ENCODE assay signal across 8 cellular contexts in genomic region chr19:43463381-43464088, GRCh38. TPM values are rescaled to one million over a fixed set of nuclear protein-coding genes. Genes with fewer than 3 reads are reported as not detected.
DNase-seq lines count a peak whose midpoint lies in the region; ATAC-seq and TF ChIP-seq lines count a peak whose summit lies in the region.

No MANE protein-coding gene starts in this region.

- H3K27me3 ChIP-seq in gastrocnemius medialis: peaks cover 12 to 35% (median 18%) of the 10 kb centered on the region in 3 donors

- peak overlapping the region; percentile 67 for H3K4me3 ChIP-seq in iPS-11a (ENCODE audit: low read depth, low read length)
- peak overlapping the region; percentile 64 to 94 (median 68) for H3K4me3 ChIP-seq in gastrocnemius medialis

- DNase-seq in NCI-H1694 treated with DMSO at 0.1 percent for 48 hours (lab: John Stamatoyannopoulos, UW): peak; percentile 62
- peak; percentile 97 for DNase-seq in UCSD-AML1 (lab: John Stamatoyannopoulos, UW; ENCODE audit: unreplicated experiment)
- peak; percentile 85 to 90 for DNase-seq in gastrocnemius medialis
- DNase-seq in cortex of kidney (lab: John Stamatoyannopoulos, UW): no peak

- intact Hi-C loops in gastrocnemius medialis (cut with DNase I; ENCODE audit: low total_unique reads): loop anchor here (1.0 kb wide), 2 partner anchors 12 to 41 kb away; partner anchors contain the start of gene PHLDB3

- H3K27ac Mint-ChIP-seq in brain: peak overlapping the region; percentile 72 to 97 (median 93)

- TF ChIP-seq CTCF in brain (conservative IDR thresholded peaks at IDR 0.05) (no peak), gastrocnemius medialis (IDR thresholded peaks at IDR 0.05 in 4 of 5, conservative IDR thresholded peaks at IDR 0.05 in 1 of 5) (no peak)

- peak overlapping the region; percentile 67 to 80 (median 70) for H3K27ac ChIP-seq in gastrocnemius medialis

- H3K4me1 Mint-ChIP-seq in brain: peaks cover 6% of the 10 kb centered on the region

- no peaks in the 10 kb centered on the region for H3K36me3 ChIP-seq in gastrocnemius medialis

- peaks cover 0 to 2% (median 0%) of the 10 kb centered on the region in 5 experiments for H3K9me3 Mint-ChIP-seq in brain

- H3K36me3 Mint-ChIP-seq in brain: peaks cover 4% of the 10 kb centered on the region

- no peaks in the 10 kb centered on the region for H3K4me1 ChIP-seq in gastrocnemius medialis

- ATAC-seq in GM18505 (IDR thresholded peaks at IDR 0.05; ENCODE audit: unreplicated experiment) (peak; percentile 88), HG02938 (IDR thresholded peaks at IDR 0.05; ENCODE audit: unreplicated experiment) (peak; percentile 76), gastrocnemius medialis (peak; percentile 91 to 95)

- peaks cover 34% of the 10 kb centered on the region for H3K27me3 Mint-ChIP-seq in brain

- TF ChIP-seq POLR2A in GM18505 (IDR thresholded peaks at IDR 0.05; ENCODE audit: borderline replicate concordance, extremely low read depth, insufficient read depth, insufficient read length) (no peak), gastrocnemius medialis (IDR thresholded peaks at IDR 0.05) (peak in 1 of 2 donors; percentile 36)

- in situ Hi-C loops in gastrocnemius medialis (cut with MboI; ENCODE audit: low sequenced_read_pairs in 4 of 4): no loop called here

- H3K9me3 ChIP-seq in gastrocnemius medialis: no peaks in the 10 kb centered on the region

- H3K4me3 Mint-ChIP-seq in brain: peak overlapping the region; percentile 93 to 100 (median 97)

RNA-seq across cellular contexts. Expression of gene LYPD3, which starts 1.9 kb away (rescaled TPM):
- polyA plus RNA-seq in brain (ENCODE audit: insufficient read depth, low read depth, low replicate concordance): 3.2 TPM
- not detected for total RNA-seq in gastrocnemius medialis

RNA-seq across cellular contexts. Expression of gene PHLDB3, which starts 41.0 kb away (rescaled TPM):
- 10.0 TPM for polyA plus RNA-seq in brain (ENCODE audit: insufficient read depth, low read depth, low replicate concordance)
- total RNA-seq in gastrocnemius medialis: 1 to 10 TPM; 1.5 to 9.6 (median 6.7) TPM

RNA-seq across cellular contexts. Expression of gene TEX101, which starts 48.8 kb away (rescaled TPM):
- polyA plus RNA-seq in brain (ENCODE audit: insufficient read depth, low read depth, low replicate concordance): 1.3 TPM
- not detected for total RNA-seq in gastrocnemius medialis
